Comparison of ENCODE assay signal across 8 cellular contexts in the genomic region with DNA sequence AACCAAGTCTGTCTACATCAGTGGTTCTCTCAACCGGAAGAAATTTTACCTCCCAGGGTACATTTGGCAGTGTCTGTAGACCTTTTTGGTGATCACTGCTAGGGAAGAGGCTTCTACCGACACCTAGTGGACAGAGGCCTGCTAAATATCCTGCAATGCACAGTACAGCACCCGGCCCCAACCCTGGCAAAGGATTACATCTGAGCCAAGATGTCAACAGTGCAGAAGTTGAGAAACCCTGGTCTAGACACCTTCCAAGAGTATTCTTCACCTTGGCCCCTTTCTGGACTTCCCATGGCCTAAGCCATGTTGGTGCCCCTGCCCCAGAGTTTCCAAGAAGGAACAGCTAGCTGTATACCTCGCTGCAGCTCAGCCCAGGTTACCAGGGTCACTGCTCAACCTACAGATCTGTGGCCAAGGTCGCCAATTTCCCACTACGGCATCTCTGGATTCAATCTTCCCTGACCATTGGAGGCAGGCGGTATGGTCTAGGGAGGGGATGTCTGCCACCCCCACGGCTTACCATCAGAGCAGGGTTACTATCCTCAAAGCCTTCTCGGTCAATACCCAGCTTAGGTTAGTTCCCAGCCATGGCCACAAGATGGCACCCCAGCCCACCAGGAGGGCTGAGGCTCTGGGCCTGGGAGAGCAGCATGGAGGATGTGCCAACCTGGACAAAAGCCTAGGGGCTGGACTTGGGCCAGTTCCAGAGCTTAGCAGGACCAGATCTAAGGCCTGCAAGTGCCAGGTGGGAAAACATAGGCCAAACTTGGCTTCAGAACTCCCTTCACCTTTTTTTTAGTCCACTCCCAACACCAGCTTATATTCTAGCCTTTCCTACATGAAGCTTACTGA. TPM values are rescaled to one million over a fixed set of nuclear protein-coding genes. Genes with fewer than 3 reads are reported as not detected.
DNase-seq lines count a peak whose midpoint lies in the region; ATAC-seq, FAIRE-seq and TF ChIP-seq lines count a peak whose summit lies in the region.

No MANE protein-coding gene starts in this region.

- DNase-seq in D721Med (ENCODE audit: insufficient read length, low spot score) = peak; percentile 89
- peak; percentile 91 for DNase-seq in HuH-7 (ENCODE audit: low spot score)
- DNase-seq in NOMO-1 treated with DMSO at 0.1 percent for 48 hours (lab: John Stamatoyannopoulos, UW; ENCODE audit: unreplicated experiment) = peak; percentile 32
- DNase-seq in activated CD8-positive, alpha-beta memory T cell treated with anti-CD3 and anti-CD28 coated beads for 48 hours (ENCODE audit: low read depth in 2 of 3, low spot score in 2 of 3) = peak in 2 of 3 experiments; percentile 40 to 53
- DNase-seq in epithelial cell of esophagus (ENCODE audit: low read depth) = peak; percentile 79
- DNase-seq in myocyte (ENCODE audit: low read depth) = peak; percentile 95
- peak in 5 of 6 experiments; percentile 6 to 33 (median 12) for DNase-seq in stimulated activated naive CD4-positive, alpha-beta T cell (lab: John Stamatoyannopoulos, UW)

- peak; percentile 78 for ATAC-seq in GM21515 (IDR thresholded peaks at IDR 0.05; ENCODE audit: unreplicated experiment)

- peak; percentile 46 for FAIRE-seq in D721Med (lab: Jason Lieb, UNC)

- H3K4me3 ChIP-seq in epithelial cell of esophagus (ENCODE audit: low read length) = no peak overlapping the region

- TF ChIP-seq CTCF in D721Med (IDR thresholded peaks at IDR 0.05; ENCODE audit: insufficient read depth, missing control alignments) (peak; percentile 98), epithelial cell of esophagus (IDR thresholded peaks at IDR 0.05; ENCODE audit: insufficient read depth, low read depth, low read length, missing control alignments) (peak; percentile 94)

RNA-seq across cellular contexts. Expression of gene KCNC1, which starts 3.7 kb away (rescaled TPM):
- total RNA-seq in myocyte = 0.27 and 0.57 TPM in 2 replicates
- polyA plus RNA-seq in myocyte (2012) = 0.54 TPM

RNA-seq across cellular contexts. Expression of gene MYOD1, which starts 11.5 kb away (rescaled TPM):
- total RNA-seq in myocyte = 398 and 510 TPM in 2 replicates
- 97.5 TPM for polyA plus RNA-seq in myocyte (2012)

Comparison
In these comparisons a context has a peak if more than half of its experiments do, and no peak if none do; other contexts are left out.
1. DNase-seq: peak in every context shown above with its lines; median percentile 95 in myocyte; 91 in HuH-7; 89 in D721Med; 79 in epithelial cell of esophagus; 46 in activated CD8-positive, alpha-beta memory T cell treated with anti-CD3 and anti-CD28 coated beads for 48 hours; 32 in NOMO-1 treated with DMSO at 0.1 percent for 48 hours; 12 in stimulated activated naive CD4-positive, alpha-beta T cell.